Comparison of ENCODE assay signal across 11 cellular contexts in the genomic region with DNA sequence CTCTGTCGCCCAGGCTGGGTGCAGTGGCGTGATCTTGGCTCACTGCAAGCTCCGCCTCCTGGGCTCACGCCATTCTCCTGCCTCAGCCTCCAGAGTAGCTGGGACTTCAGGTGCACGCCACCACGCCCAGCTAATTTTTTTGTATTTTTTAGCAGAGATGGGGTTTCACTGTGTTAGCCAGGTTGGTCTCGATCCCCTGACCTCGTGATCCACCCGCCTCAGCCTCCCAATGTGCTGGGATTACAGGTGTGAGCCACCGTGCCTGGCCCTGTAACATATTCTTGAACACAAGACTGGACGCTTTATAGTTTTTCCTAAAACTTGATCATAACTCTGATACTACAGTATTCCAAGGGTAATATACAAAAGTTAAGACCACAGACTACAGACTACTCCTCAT. TPM values are rescaled to one million over a fixed set of nuclear protein-coding genes. Genes with fewer than 3 reads are reported as not detected.
"Had no signal": no experiment of that assay in that cellular context is flagged by ENCODE, and none has a peak within 500 bp of the region (broad histone marks: within the 10 kb centered on the region; RNA-seq: fewer than 3 reads in every experiment).

No MANE protein-coding gene starts in this region.

RNA-seq across cellular contexts. Expression of a gene that starts 45.5 kb away (rescaled TPM):
- total RNA-seq: stomach, subcutaneous adipose tissue, suprapubic skin, temporal lobe, thoracic aorta, thyroid gland, transverse colon, upper lobe of right lung, ureter, urinary bladder, vagina had no signal
- polyA plus RNA-seq: stomach, urinary bladder had no signal
